In genomic region chr2:223586261-223586660, GRCh38 we compare ENCODE assay signal across 15 cellular contexts. TPM values are rescaled to one million over a fixed set of nuclear protein-coding genes. Genes with fewer than 3 reads are reported as not detected.
DNase-seq lines count a peak whose midpoint lies in the region; TF ChIP-seq lines count a peak whose summit lies in the region.
"Had no signal": no experiment of that assay in that cellular context is flagged by ENCODE, and none has a peak within 500 bp of the region (broad histone marks: within the 10 kb centered on the region; RNA-seq: fewer than 3 reads in every experiment).

No MANE protein-coding gene starts in this region.

- POLR2A ChIA-PET in A673 (lab: Charles Lee; ENCODE audit: low non-redundant PET), result no interaction called here

- no peaks in the 10 kb centered on the region for H3K9me3 ChIP-seq in A673 (ENCODE audit: low read depth, low read length, poor library complexity, severe bottlenecking)

- H3K36me3 ChIP-seq in A673 (ENCODE audit: insufficient read depth, low read length, poor library complexity, severe bottlenecking), result no peaks in the 10 kb centered on the region

- CTCF ChIA-PET in A673 (lab: Charles Lee), result no interaction called here

- peak overlapping the region; percentile 13 for H3K4me3 ChIP-seq in A673 (ENCODE audit: low read depth, low read length, poor library complexity, severe bottlenecking)
- no peak overlapping the region for H3K4me3 ChIP-seq in epithelial cell of esophagus (ENCODE audit: low read length)
- H3K4me3 ChIP-seq: GM12878 had no signal

- no peak overlapping the region for H3K27ac Mint-ChIP-seq in endothelial cell (ENCODE audit: unreplicated experiment)
- H3K27ac Mint-ChIP-seq: activated CD4-positive, alpha-beta memory T cell treated with anti-CD3 and anti-CD28 coated beads, Interleukin-2, amount 10 ng/mL, durations not matched to agents 7 days and 5 days; CD8-positive, alpha-beta T cell had no signal

- no peaks in the 10 kb centered on the region for H3K4me1 Mint-ChIP-seq in endothelial cell (ENCODE audit: unreplicated experiment)
- H3K4me1 Mint-ChIP-seq: activated CD4-positive, alpha-beta memory T cell treated with anti-CD3 and anti-CD28 coated beads, Interleukin-2, amount 10 ng/mL, durations not matched to agents 7 days and 5 days had no signal

- H3K27me3 ChIP-seq in A673 (replicated peaks; ENCODE audit: insufficient read depth, low read depth, low read length, poor library complexity), result no peaks in the 10 kb centered on the region

- H3K36me3 Mint-ChIP-seq in endothelial cell (ENCODE audit: low read depth, unreplicated experiment), result no peaks in the 10 kb centered on the region
- H3K36me3 Mint-ChIP-seq: CD8-positive, alpha-beta T cell had no signal

- DNase-seq in A673 (ENCODE audit: low spot score) (peak; percentile 60), GM04503 (ENCODE audit: low read depth) (peak; percentile 71), NCI-H82 treated with DMSO at 0.1 percent for 48 hours (lab: John Stamatoyannopoulos, UW; ENCODE audit: unreplicated experiment) (peak; percentile 2), epithelial cell of esophagus (ENCODE audit: low read depth) (peak; percentile 37), T1000 (lab: John Stamatoyannopoulos, UW) (no peak), endothelial cell (ENCODE audit: low spot score) (no peak), glomerular visceral epithelial cell (ENCODE audit: extremely low spot score) (no peak)
- DNase-seq in activated effector memory CD4-positive, alpha-beta T cell treated with Interleukin-2 at 50 U/mL for 16 hours, result no peak
- DNase-seq: activated CD4-positive, alpha-beta memory T cell treated with anti-CD3 and anti-CD28 coated beads, Interleukin-2, amount 10 ng/mL, durations not matched to agents 7 days and 5 days; CD8-positive, alpha-beta T cell; kidney; stimulated activated CD4-positive, alpha-beta T cell treated with anti-CD3 and anti-CD28 coated beads, Interleukin-15, amount 100 ng/mL, for 24 hours had no signal

- no peak overlapping the region for H3K4me3 Mint-ChIP-seq in endothelial cell (ENCODE audit: unreplicated experiment)
- H3K4me3 Mint-ChIP-seq: activated CD4-positive, alpha-beta memory T cell treated with anti-CD3 and anti-CD28 coated beads, Interleukin-2, amount 10 ng/mL, durations not matched to agents 7 days and 5 days; CD8-positive, alpha-beta T cell; neural crest cell had no signal

- H3K9me3 Mint-ChIP-seq in endothelial cell (ENCODE audit: unreplicated experiment), result no peaks in the 10 kb centered on the region
- H3K9me3 Mint-ChIP-seq: activated CD4-positive, alpha-beta memory T cell treated with anti-CD3 and anti-CD28 coated beads, Interleukin-2, amount 10 ng/mL, durations not matched to agents 7 days and 5 days; CD8-positive, alpha-beta T cell; neural crest cell had no signal

- H3K27ac ChIP-seq in A673 (ENCODE audit: low read depth, low read length, poor library complexity, severe bottlenecking), result no peak overlapping the region

- H3K27me3 Mint-ChIP-seq in endothelial cell (ENCODE audit: unreplicated experiment), result peaks cover 2% of the 10 kb centered on the region
- H3K27me3 Mint-ChIP-seq: activated CD4-positive, alpha-beta memory T cell treated with anti-CD3 and anti-CD28 coated beads, Interleukin-2, amount 10 ng/mL, durations not matched to agents 7 days and 5 days had no signal

- intact Hi-C loops in A673 (cut with micrococcal nuclease; ENCODE audit: unreplicated experiment), result loop anchor here (5.0 kb wide), 1 partner anchor 99 kb away; no protein-coding TSS in a partner anchor

- TF ChIP-seq CTCF in A673 (conservative IDR thresholded peaks at IDR 0.05; ENCODE audit: low read depth, low read length) (no peak), epithelial cell of esophagus (IDR thresholded peaks at IDR 0.05; ENCODE audit: insufficient read depth, low read depth, low read length, missing control alignments) (no peak), endothelial cell (IDR thresholded peaks at IDR 0.05; ENCODE audit: unreplicated experiment) (no peak)

- BruUV-seq in A673 (replicated peaks; lab: Mats Ljungman, UMichigan), result no TSS peak

- peaks cover 47% of the 10 kb centered on the region for H3K4me1 ChIP-seq in A673 (ENCODE audit: insufficient read depth, low read length, poor library complexity, severe bottlenecking)

RNA-seq across cellular contexts. Expression of gene SCG2, which starts 15.9 kb away (rescaled TPM):
- 26.2 and 27.0 TPM in 2 replicates for total RNA-seq in A673 (2021)
- 0.23 TPM for total RNA-seq in endothelial cell (ENCODE audit: unreplicated experiment)
- total RNA-seq: CD8-positive, alpha-beta T cell; endothelial cell of umbilical vein; GM12878 had no signal

Comparison
In these comparisons a context has a peak if more than half of its experiments do, and no peak if none do; other contexts are left out.
1. DNase-seq: peak in A673 (single experiment), GM04503 (single experiment), NCI-H82 treated with DMSO at 0.1 percent for 48 hours (single experiment) and epithelial cell of esophagus (single experiment); none in T1000 (single experiment), endothelial cell (single experiment), glomerular visceral epithelial cell (single experiment) and activated effector memory CD4-positive, alpha-beta T cell treated with Interleukin-2 at 50 U/mL for 16 hours (single experiment).
2. RNA of gene SCG2, which starts 15.9 kb away (total RNA-seq): 26.2 to 27.0 TPM in A673; 0.23 TPM in endothelial cell (single experiment); every median in the first group is over 10 times any median in the second.